In genomic region chr3:52176188-52176752, GRCh38 we compare ENCODE assay signal across 1 cellular context.
TF ChIP-seq lines count a peak whose summit lies in the region.

No MANE protein-coding gene starts in this region.

TF ChIP-seq in HepG2, 621 proteins besides CTCF, POLR2A, EP300 and RAD21:
- TF ChIP-seq NCOR1 (IDR thresholded peaks at IDR 0.05; ENCODE audit: borderline replicate concordance, low read length) = no peak
- TF ChIP-seq SMAD3 (CRISPR knock-in tag; IDR thresholded peaks at IDR 0.05) = no peak
- 0 out of 2 replicates have a peak, but pooled peaks have one; percentile 15 for TF ChIP-seq ZNF710 (CRISPR knock-in tag; IDR thresholded peaks at IDR 0.05; ENCODE audit: borderline replicate concordance)
- TF ChIP-seq JUND (CRISPR knock-in tag; IDR thresholded peaks at IDR 0.05) = 0 out of 2 replicates have a peak, but pooled peaks have one; percentile 29
